In the genomic region with DNA sequence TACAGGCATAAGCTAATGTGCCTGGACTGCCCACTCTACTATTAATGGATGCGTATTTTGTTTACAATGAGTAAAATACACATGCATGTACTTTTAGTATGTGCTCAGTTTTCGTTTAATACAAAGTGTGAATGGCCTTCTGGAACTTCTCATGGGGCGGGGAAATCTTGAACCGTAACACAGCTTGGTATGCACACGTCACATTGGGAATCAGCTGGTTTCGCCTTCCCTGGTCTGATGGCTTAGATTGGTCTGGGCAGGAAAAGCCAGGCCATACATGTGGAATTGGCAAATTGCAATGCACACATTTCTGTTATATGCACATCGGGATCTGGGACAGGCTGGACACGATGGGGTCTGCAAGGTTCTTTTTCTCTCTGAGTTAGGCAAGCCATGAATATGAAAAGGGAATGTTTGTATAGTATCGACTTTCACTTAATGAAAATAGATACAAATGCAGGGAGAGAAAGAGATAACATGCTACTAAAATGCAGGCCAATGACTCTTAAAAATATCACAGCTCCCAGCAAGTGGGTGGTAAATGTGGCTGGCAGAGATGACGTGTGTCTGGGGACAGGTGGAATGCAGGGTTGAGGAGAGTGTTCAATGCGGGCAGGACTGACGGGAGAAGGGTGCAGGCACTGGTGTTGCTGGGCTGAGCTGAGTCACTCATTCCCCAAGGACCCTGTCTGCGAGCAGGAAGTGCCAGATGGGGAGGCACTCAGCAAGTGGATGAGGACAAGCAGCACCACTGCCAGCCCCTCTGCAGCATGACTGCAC, we compare ENCODE assay signal across 12 cellular contexts.
DNase-seq lines count a peak whose midpoint lies in the region; ATAC-seq, FAIRE-seq and TF ChIP-seq lines count a peak whose summit lies in the region.
"Had no signal": no experiment of that assay in that cellular context is flagged by ENCODE, and none has a peak within 500 bp of the region (broad histone marks: within the 10 kb centered on the region; RNA-seq: fewer than 3 reads in every experiment).

No MANE protein-coding gene starts in this region.

- FAIRE-seq in K562 (lab: Jason Lieb, UNC) = no peak

- H4K20me1 ChIP-seq in K562 (replicated peaks; ENCODE audit: control insufficient read depth, insufficient read depth, low read length) = no peaks in the 10 kb centered on the region

- TF ChIP-seq POLR2A in K562 (conservative IDR thresholded peaks at IDR 0.05) (no peak), ovary (IDR thresholded peaks at IDR 0.05) (no peak)

- no peak for TF ChIP-seq EP300 in K562 (IDR thresholded peaks at IDR 0.05; ENCODE audit: low read length)
- no peak for TF ChIP-seq EP300 in ovary (IDR thresholded peaks at IDR 0.05)

- no peaks in the 10 kb centered on the region for H3K9me3 Mint-ChIP-seq in stimulated activated effector memory CD8-positive, alpha-beta T cell treated with anti-CD3 and anti-CD28 coated beads, Interleukin-12 subunit alpha, Interleukin-12 subunit beta, amount 100 ng/mL, for 72 hours
- H3K9me3 Mint-ChIP-seq: endodermal cell had no signal

- WGBS in K562 (ENCODE audit: insufficient coverage, low coverage, missing lambda C conversion rate) = 42% methylated on average over 13 of the region's 13 CpGs
- WGBS in ovary, 3 donors = 55 to 68% (median 59%) methylated on average over 13 of the region's 13 CpGs

- CTCF ChIA-PET in K562 (lab: Yijun Ruan, JAX; ENCODE audit: low intra/inter-chr PET ratio) = no interaction called here

- H3K36me3 ChIP-seq in K562 (ENCODE audit: control insufficient read depth, insufficient read depth, low read length) (no peaks in the 10 kb centered on the region), lower lobe of right lung (no peaks in the 10 kb centered on the region), ovary (no peaks in the 10 kb centered on the region)
- H3K36me3 ChIP-seq: suprapubic skin had no signal

- no TSS peak for BruUV-seq in K562 (replicated peaks; lab: Mats Ljungman, UMichigan)

- peaks cover 13% of the 10 kb centered on the region in 2 experiments for H3K4me1 ChIP-seq in K562 (replicated peaks in 1 of 2; ENCODE audit: control insufficient read depth in 2 of 2, insufficient read depth in 2 of 2, low read length in 2 of 2)
- H3K4me1 ChIP-seq in lower lobe of right lung = peaks cover 21% of the 10 kb centered on the region
- peaks cover 13% of the 10 kb centered on the region for H3K4me1 ChIP-seq in ovary (ENCODE audit: insufficient read depth)
- H3K4me1 ChIP-seq: suprapubic skin had no signal

- no peak overlapping the region for H3K9ac ChIP-seq in K562 (ENCODE audit: insufficient read depth in 1 of 2, low read depth in 2 of 2, low read length in 2 of 2)

- H3K27me3 ChIP-seq in K562 (ENCODE audit: control insufficient read depth in 2 of 2, insufficient read depth in 2 of 2, low read length in 2 of 2) (no peaks in the 10 kb centered on the region; a peak in 1 of 5 replicates), lower lobe of right lung (ENCODE audit: low read depth) (no peaks in the 10 kb centered on the region), ovary (no peaks in the 10 kb centered on the region)

- peak overlapping the region; percentile 62; the same call in 1 of the 2 replicates for H2AFZ ChIP-seq in K562 (ENCODE audit: low read depth, low read length)

- H3K36me3 Mint-ChIP-seq in stimulated activated effector memory CD8-positive, alpha-beta T cell treated with anti-CD3 and anti-CD28 coated beads, Interleukin-12 subunit alpha, Interleukin-12 subunit beta, amount 100 ng/mL, for 72 hours = no peaks in the 10 kb centered on the region

- intact Hi-C loops in K562 (cut with micrococcal nuclease) = no loop called here
- intact Hi-C loops in lower lobe of right lung (cut with DNase I) = no loop called here
- intact Hi-C loops in ovary (cut with DNase I) = no loop called here

- TF ChIP-seq CTCF in K562 (IDR thresholded peaks at IDR 0.05 in 2 of 3, conservative IDR thresholded peaks at IDR 0.05 in 1 of 3; ENCODE audit: insufficient read depth in 2 of 3, low read depth in 1 of 3, low read length in 3 of 3) (no peak), lower lobe of right lung (IDR thresholded peaks at IDR 0.05) (no peak), ovary (IDR thresholded peaks at IDR 0.05) (no peak)

- H3K4me1 Mint-ChIP-seq in stimulated activated effector memory CD8-positive, alpha-beta T cell treated with anti-CD3 and anti-CD28 coated beads, Interleukin-12 subunit alpha, Interleukin-12 subunit beta, amount 100 ng/mL, for 72 hours = no peaks in the 10 kb centered on the region

- ATAC-seq in K562 (no peak), lower lobe of right lung (peak; percentile 60 to 63), GM18873 (IDR thresholded peaks at IDR 0.05; ENCODE audit: low FRiP score, unreplicated experiment) (no peak)
- ATAC-seq in stimulated activated effector memory CD8-positive, alpha-beta T cell treated with anti-CD3 and anti-CD28 coated beads, Interleukin-12 subunit alpha, Interleukin-12 subunit beta, amount 100 ng/mL, for 72 hours = no peak

- no peak overlapping the region for H3K4me3 ChIP-seq in K562
- no peak overlapping the region for H3K4me3 ChIP-seq in lower lobe of right lung
- H3K4me3 ChIP-seq in ovary = no peak overlapping the region
- H3K4me3 ChIP-seq: suprapubic skin had no signal

- H3K27ac Mint-ChIP-seq in stimulated activated effector memory CD8-positive, alpha-beta T cell treated with anti-CD3 and anti-CD28 coated beads, Interleukin-12 subunit alpha, Interleukin-12 subunit beta, amount 100 ng/mL, for 72 hours = no peak overlapping the region
- H3K27ac Mint-ChIP-seq: endodermal cell had no signal

- DNase-seq in DMS 273 (lab: John Stamatoyannopoulos, UW; ENCODE audit: unreplicated experiment) (peak; percentile 74), NCI-H1436 (lab: John Stamatoyannopoulos, UW) (peak; percentile 41), K562 (ENCODE audit: extremely low read depth in 1 of 4, low spot score in 3 of 4) (no peak), lower lobe of right lung (no peak), NCI-H187 treated with DMSO at 0.1 percent for 48 hours (lab: John Stamatoyannopoulos, UW) (no peak), ovary (no peak)
- DNase-seq in stimulated activated effector memory CD8-positive, alpha-beta T cell treated with anti-CD3 and anti-CD28 coated beads, Interleukin-12 subunit alpha, Interleukin-12 subunit beta, amount 100 ng/mL, for 72 hours (ENCODE audit: low spot score in 2 of 2) = no peak
- DNase-seq: activated effector memory CD4-positive, alpha-beta T cell treated with Interleukin-2 at 50 U/mL for 16 hours; endodermal cell; NCI-H187 had no signal

- no peaks in the 10 kb centered on the region for H3K9me3 ChIP-seq in K562 (replicated peaks; ENCODE audit: control insufficient read depth, insufficient read depth, low read depth, low read length)
- H3K9me3 ChIP-seq in lower lobe of right lung = no peaks in the 10 kb centered on the region
- no peaks in the 10 kb centered on the region for H3K9me3 ChIP-seq in ovary
- H3K9me3 ChIP-seq: suprapubic skin had no signal

- in situ Hi-C loops in K562 (cut with MboI) = no loop called here

- H3K9me1 ChIP-seq in K562 (ENCODE audit: control insufficient read depth, insufficient read depth, low read length) = no peaks in the 10 kb centered on the region

- H3K4me2 ChIP-seq in K562 (ENCODE audit: insufficient read depth, low read length) = no peak overlapping the region; the same call in 1 of the 2 replicates

- POLR2A ChIA-PET in K562 (lab: Yijun Ruan, JAX) = interaction anchor here (1.8 to 2.0 kb wide), 2 partner anchors 10 to 19 kb away, joined by 5 to 7 read pairs; no protein-coding TSS in a partner anchor

- TF ChIP-seq RAD21 in K562 (CRISPR knock-in tag; conservative IDR thresholded peaks at IDR 0.05 in 1 of 2, IDR thresholded peaks at IDR 0.05 in 1 of 2) = no peak

- no peak overlapping the region for H3K4me3 Mint-ChIP-seq in stimulated activated effector memory CD8-positive, alpha-beta T cell treated with anti-CD3 and anti-CD28 coated beads, Interleukin-12 subunit alpha, Interleukin-12 subunit beta, amount 100 ng/mL, for 72 hours
- H3K4me3 Mint-ChIP-seq: endodermal cell had no signal

- H3K79me2 ChIP-seq in K562 (ENCODE audit: control insufficient read depth, insufficient read depth, low read length) = no peaks in the 10 kb centered on the region

- H3K27ac ChIP-seq in K562 (ENCODE audit: extremely low read depth, low read depth, low read length) (no peak overlapping the region), lower lobe of right lung (peak overlapping the region; percentile 36), ovary (no peak overlapping the region)
- H3K27ac ChIP-seq: suprapubic skin had no signal

TF ChIP-seq in K562, 482 proteins besides CTCF, POLR2A, EP300 and RAD21:
- TF ChIP-seq HDAC6 (IDR thresholded peaks at IDR 0.05; ENCODE audit: low read depth, low read length) (no peak), POLR2G (IDR thresholded peaks at IDR 0.05; ENCODE audit: low read depth, low read length) (no peak), ZNF124 (CRISPR knock-in tag; IDR thresholded peaks at IDR 0.05) (no peak), PHB (CRISPR knock-in tag; IDR thresholded peaks at IDR 0.05) (no peak), JUN (IDR thresholded peaks at IDR 0.05; ENCODE audit: borderline replicate concordance, low read depth, low read length) (no peak), JUN (CRISPR knock-in tag; IDR thresholded peaks at IDR 0.05; ENCODE audit: borderline replicate concordance) (no peak), BRD4 (IDR thresholded peaks at IDR 0.05) (no peak), CREB3L1 (IDR thresholded peaks at IDR 0.05; ENCODE audit: borderline replicate concordance, low read depth) (no peak)
TF ChIP-seq in K562: peak in this region for 0.

Comparison
In these comparisons a context has a peak if more than half of its experiments do, and no peak if none do; other contexts are left out.
1. DNase-seq: peak in DMS 273 (single experiment) and NCI-H1436 (single experiment); none in K562 (0 of 4), lower lobe of right lung (single experiment), stimulated activated effector memory CD8-positive, alpha-beta T cell treated with anti-CD3 and anti-CD28 coated beads, Interleukin-12 subunit alpha, Interleukin-12 subunit beta, amount 100 ng/mL, for 72 hours (0 of 2), NCI-H187 treated with DMSO at 0.1 percent for 48 hours (single experiment) and ovary (0 of 5).
2. ATAC-seq: peak in lower lobe of right lung (2 of 2); none in K562 (single experiment), stimulated activated effector memory CD8-positive, alpha-beta T cell treated with anti-CD3 and anti-CD28 coated beads, Interleukin-12 subunit alpha, Interleukin-12 subunit beta, amount 100 ng/mL, for 72 hours (single experiment) and GM18873 (single experiment).